Comparison of ENCODE assay signal across 8 cellular contexts in genomic region chr1:153626477-153626928, GRCh38. TPM values are rescaled to one million over a fixed set of nuclear protein-coding genes. Genes with fewer than 3 reads are reported as not detected.
DNase-seq lines count a peak whose midpoint lies in the region; ATAC-seq, FAIRE-seq and TF ChIP-seq lines count a peak whose summit lies in the region.

No MANE protein-coding gene starts in this region.

- H3K4me3 Mint-ChIP-seq in astrocyte (ENCODE audit: unreplicated experiment) = peak overlapping the region; percentile 97

- no peak for ATAC-seq in HG02798 (IDR thresholded peaks at IDR 0.05; ENCODE audit: poor library complexity, unreplicated experiment)
- ATAC-seq in HG03469 (IDR thresholded peaks at IDR 0.05; ENCODE audit: unreplicated experiment) = no peak

- no peaks in the 10 kb centered on the region for H3K27me3 ChIP-seq in GM23248 (replicated peaks; ENCODE audit: insufficient read depth)
- no peaks in the 10 kb centered on the region for H3K27me3 ChIP-seq in astrocyte (ENCODE audit: insufficient read depth, low read length)
- no peaks in the 10 kb centered on the region for H3K27me3 ChIP-seq in skeletal muscle tissue (ENCODE audit: control insufficient read depth in 3 of 3, insufficient read depth in 3 of 3, low read length in 3 of 3)

- in situ Hi-C loops in GM23248 (cut with MboI) = no loop called here

- WGBS in GM23248 (ENCODE audit: low coverage in 1 of 2, low lambda C conversion rate in 2 of 2, missing lambda C conversion rate in 2 of 2), 2 experiments = 1 to 3% methylated on average over 4 of the region's 4 CpGs

- H3K9ac ChIP-seq in GM23248 (peak overlapping the region; percentile 95), astrocyte (ENCODE audit: low read length) (peak overlapping the region; percentile 84), skeletal muscle tissue (ENCODE audit: low read depth in 1 of 3, low read length in 3 of 3) (peak overlapping the region; percentile 88 to 96 (median 92))

- peak overlapping the region; percentile 99 for H3K4me2 ChIP-seq in GM23248 (ENCODE audit: unreplicated experiment)
- peak overlapping the region; percentile 91 for H3K4me2 ChIP-seq in astrocyte (ENCODE audit: low read length)

- H3K79me2 ChIP-seq in GM23248 (ENCODE audit: insufficient read depth) = peaks cover 52% of the 10 kb centered on the region
- H3K79me2 ChIP-seq in astrocyte (ENCODE audit: insufficient read depth, low read length) = peaks cover 35% of the 10 kb centered on the region

- H3K36me3 ChIP-seq in GM23248 (ENCODE audit: low read depth) (peaks cover 21% of the 10 kb centered on the region; the same call in 1 of the 2 replicates), astrocyte (ENCODE audit: insufficient read depth, low read length) (peaks cover 27% of the 10 kb centered on the region), skeletal muscle tissue (ENCODE audit: control insufficient read depth in 3 of 3, insufficient read depth in 3 of 3, low read length in 3 of 3) (peaks cover 4 to 10% (median 7%) of the 10 kb centered on the region in 3 donors)

- H3K36me3 Mint-ChIP-seq in astrocyte (ENCODE audit: low read depth, unreplicated experiment) = peaks cover 11% of the 10 kb centered on the region

- H3K9me3 Mint-ChIP-seq in astrocyte (ENCODE audit: unreplicated experiment) = peaks cover 1% of the 10 kb centered on the region

- H3K27me3 Mint-ChIP-seq in astrocyte (ENCODE audit: low read depth, unreplicated experiment) = no peaks in the 10 kb centered on the region

- TF ChIP-seq CTCF in astrocyte (IDR thresholded peaks at IDR 0.05; ENCODE audit: insufficient read depth, low read depth, low read length) = no peak

- peaks cover 20% of the 10 kb centered on the region for H3F3A ChIP-seq in GM23248 (ENCODE audit: insufficient read depth)

- H3K4me1 Mint-ChIP-seq in astrocyte (ENCODE audit: low read depth, unreplicated experiment) = peaks cover 41% of the 10 kb centered on the region

- H3K27ac ChIP-seq in GM23248 = peak overlapping the region; percentile 95
- peak overlapping the region; percentile 92 for H3K27ac ChIP-seq in astrocyte (ENCODE audit: low read depth, low read length)
- peak overlapping the region; percentile 91 for H3K27ac ChIP-seq in skeletal muscle tissue (ENCODE audit: low read depth, low read length)

- H2AFZ ChIP-seq in GM23248 (peak overlapping the region; percentile 74), astrocyte (ENCODE audit: low read depth, low read length) (peak overlapping the region; percentile 61)

- H3K9me3 ChIP-seq in GM23248 (ENCODE audit: low read depth) (no peaks in the 10 kb centered on the region), astrocyte (ENCODE audit: insufficient read depth, low read depth, low read length) (no peaks in the 10 kb centered on the region), iPS-18c (ENCODE audit: control insufficient read depth, insufficient read depth, low read length) (peaks cover 2% of the 10 kb centered on the region), skeletal muscle tissue (ENCODE audit: control insufficient read depth in 3 of 3, low read length in 3 of 3) (no peaks in the 10 kb centered on the region)

- peak overlapping the region; percentile 99 for H3K27ac Mint-ChIP-seq in astrocyte (ENCODE audit: unreplicated experiment)

- H3K4me3 ChIP-seq in GM23248 (peak overlapping the region; percentile 85), astrocyte (ENCODE audit: insufficient read depth, low read depth, low read length) (peak overlapping the region; percentile 73), iPS-18c (ENCODE audit: insufficient read depth, low read depth, low read length) (peak overlapping the region; percentile 95), skeletal muscle tissue (ENCODE audit: low read length in 3 of 3) (peak overlapping the region; percentile 69 to 86 (median 81))

- H3K4me1 ChIP-seq in GM23248 (ENCODE audit: insufficient read depth) = peaks cover 27% of the 10 kb centered on the region
- peaks cover 30% of the 10 kb centered on the region for H3K4me1 ChIP-seq in astrocyte (ENCODE audit: insufficient read depth, low read length)
- H3K4me1 ChIP-seq in skeletal muscle tissue (ENCODE audit: control insufficient read depth in 3 of 3, insufficient read depth in 3 of 3, low read length in 3 of 3) = peaks cover 44 to 57% (median 49%) of the 10 kb centered on the region in 3 donors

- no peaks in the 10 kb centered on the region for H3K9me2 ChIP-seq in GM23248 (ENCODE audit: insufficient read depth)

- no peaks in the 10 kb centered on the region for H4K20me1 ChIP-seq in GM23248 (ENCODE audit: insufficient read depth)
- peaks cover 13% of the 10 kb centered on the region for H4K20me1 ChIP-seq in astrocyte (ENCODE audit: insufficient read depth, low read length)

- no peak for FAIRE-seq in astrocyte (lab: Jason Lieb, UNC)

- DNase-seq in GM23248 = peak; percentile 22
- no peak for DNase-seq in astrocyte (ENCODE audit: low read depth)
- no peak for DNase-seq in DMS 273 (lab: John Stamatoyannopoulos, UW; ENCODE audit: unreplicated experiment)
- no peak for DNase-seq in NCI-H1092 treated with DMSO at 0.1 percent for 48 hours (lab: John Stamatoyannopoulos, UW)

RNA-seq across cellular contexts. Expression of gene S100A13, which starts 0.8 kb away (rescaled TPM):
- 127 and 159 TPM in 2 replicates for total RNA-seq in GM23248 (2014; rRNA removed; shearing (Covaris generic))
- polyA plus RNA-seq in GM23248 (2016; fragmentation: Nextera tagmentation; extraction: Ambion mirVana) = 540 and 552 TPM in 2 replicates
- total RNA-seq in astrocyte (134 and 172 TPM in 2 replicates), skeletal muscle tissue (55.3 TPM)

RNA-seq across cellular contexts. Expression of gene S100A1, which starts 1.7 kb away (rescaled TPM):
- not detected in 2 replicates for total RNA-seq in GM23248 (2014; rRNA removed; shearing (Covaris generic))
- 0.30 TPM in 1 of 2 replicates, not detected in the other for polyA plus RNA-seq in GM23248 (2016; fragmentation: Nextera tagmentation; extraction: Ambion mirVana)
- total RNA-seq in astrocyte (1.7 and 4.1 TPM in 2 replicates), skeletal muscle tissue (0.52 TPM)

RNA-seq across cellular contexts. Expression of gene CHTOP, which starts 7.4 kb away (rescaled TPM):
- total RNA-seq in GM23248 (2014; rRNA removed; shearing (Covaris generic)) = 26.9 and 37.8 TPM in 2 replicates
- 42.2 and 44.2 TPM in 2 replicates for polyA plus RNA-seq in GM23248 (2016; fragmentation: Nextera tagmentation; extraction: Ambion mirVana)
- 46.7 and 56.4 TPM in 2 replicates for total RNA-seq in astrocyte
- total RNA-seq in skeletal muscle tissue = 46.4 TPM

RNA-seq across cellular contexts. Expression of gene S100A14, which starts 10.4 kb away (rescaled TPM):
- 2.1 TPM in 1 of 2 replicates, not detected in the other for total RNA-seq in GM23248 (2014; rRNA removed; shearing (Covaris generic))
- polyA plus RNA-seq in GM23248 (2016; fragmentation: Nextera tagmentation; extraction: Ambion mirVana) = 0.31 and 0.32 TPM in 2 replicates
- total RNA-seq in astrocyte = 0.38 and 0.57 TPM in 2 replicates
- not detected for total RNA-seq in skeletal muscle tissue

RNA-seq across cellular contexts. Expression of gene S100A16, which starts 13.6 kb away (rescaled TPM):
- 495 and 615 TPM in 2 replicates for total RNA-seq in GM23248 (2014; rRNA removed; shearing (Covaris generic))
- 801 and 826 TPM in 2 replicates for polyA plus RNA-seq in GM23248 (2016; fragmentation: Nextera tagmentation; extraction: Ambion mirVana)
- total RNA-seq in astrocyte (48.8 and 54.4 TPM in 2 replicates), skeletal muscle tissue (36.0 TPM)
